ENCODE assay signal across 8 cellular contexts in the genomic region with DNA sequence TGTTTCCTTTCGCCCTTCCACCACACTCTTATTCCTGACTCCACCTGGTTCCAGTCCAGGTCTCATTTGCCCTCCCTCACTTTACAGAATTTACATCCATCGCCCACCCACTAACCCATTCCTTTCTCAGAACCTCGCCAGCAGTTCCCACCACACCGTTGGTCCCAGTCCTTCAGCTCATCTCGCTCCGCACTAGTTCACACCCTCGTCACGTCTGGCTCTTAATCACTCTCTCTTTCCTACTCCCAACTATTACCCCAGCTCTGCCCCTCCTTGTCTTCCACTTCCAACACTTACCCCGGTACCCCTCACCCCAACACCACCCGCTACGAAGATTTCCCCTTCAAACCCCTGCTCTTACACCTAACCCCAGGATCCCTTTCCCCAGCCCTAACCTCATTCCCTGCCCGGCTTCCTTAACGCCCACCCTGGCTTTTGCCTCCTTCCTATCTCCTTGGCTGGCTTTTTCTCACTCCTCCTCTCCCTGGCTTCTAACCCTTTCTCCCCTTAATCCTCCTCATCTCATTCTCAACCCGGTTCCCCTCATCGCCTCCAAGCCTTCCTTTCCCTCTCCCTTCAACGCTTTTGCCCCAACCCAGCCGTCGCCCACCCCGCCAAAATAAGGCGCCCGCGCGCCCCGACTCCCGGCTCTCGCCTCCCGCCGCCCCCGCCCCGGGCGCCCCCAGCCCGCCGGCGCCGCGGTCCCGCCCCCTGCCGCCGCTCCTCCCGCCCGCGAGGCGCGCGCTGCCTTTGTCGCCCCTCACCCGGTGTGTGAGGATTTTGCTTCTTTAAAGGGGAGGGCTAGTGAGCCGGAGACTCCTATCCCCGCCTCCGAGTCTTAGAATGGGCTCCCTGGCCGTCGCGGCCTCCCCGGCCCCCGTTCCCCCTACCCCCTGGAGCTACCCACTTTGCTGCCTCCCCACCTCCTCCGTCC. TPM values are rescaled to one million over a fixed set of nuclear protein-coding genes. Genes with fewer than 3 reads are reported as not detected.
DNase-seq lines count a peak whose midpoint lies in the region; ATAC-seq and TF ChIP-seq lines count a peak whose summit lies in the region.

No MANE protein-coding gene starts in this region.

- H3K27ac ChIP-seq in OCI-LY3 (ENCODE audit: low read length) (no peak overlapping the region), duodenal mucosa (ENCODE audit: low read depth, low read length) (no peak overlapping the region), aorta (ENCODE audit: low read depth in 1 of 2, low read length in 2 of 2) (no peak overlapping the region)

- intact Hi-C loops in aorta (cut with DNase I) = loop anchor here (1.0 to 10.0 kb wide), 2 partner anchors 110 to 156 kb away; a partner anchor contains a TSS

- 1 to 2% methylated on average over 46 to 56 of the region's 56 CpGs for WGBS in aorta, 2 donors

- H3K36me3 ChIP-seq in OCI-LY3 (replicated peaks; ENCODE audit: low read depth, low read length) = no peaks in the 10 kb centered on the region
- no peaks in the 10 kb centered on the region for H3K36me3 ChIP-seq in duodenal mucosa (ENCODE audit: control insufficient read depth in 1 of 2, insufficient read depth in 2 of 2, low read length in 2 of 2)
- no peaks in the 10 kb centered on the region for H3K36me3 ChIP-seq in aorta (ENCODE audit: control insufficient read depth in 1 of 2, insufficient read depth in 2 of 2, low read length in 1 of 2)

- no peak for TF ChIP-seq POLR2A in GM18505 (IDR thresholded peaks at IDR 0.05; ENCODE audit: borderline replicate concordance, extremely low read depth, insufficient read depth, insufficient read length)

- peaks cover 16% of the 10 kb centered on the region for H3K4me1 ChIP-seq in OCI-LY3 (ENCODE audit: low read length)
- peaks cover 11 to 15% of the 10 kb centered on the region in 2 donors for H3K4me1 ChIP-seq in duodenal mucosa (ENCODE audit: control insufficient read depth in 1 of 2, insufficient read depth in 2 of 2, low read length in 2 of 2)
- peaks cover 22% of the 10 kb centered on the region for H3K4me1 ChIP-seq in mononuclear cell (ENCODE audit: insufficient read depth, low read length)
- H3K4me1 ChIP-seq in aorta (ENCODE audit: control insufficient read depth in 1 of 2, insufficient read depth in 2 of 2, low read length in 2 of 2) = peaks cover 0 to 2% of the 10 kb centered on the region in 2 donors

- H3K9ac ChIP-seq in OCI-LY3 (ENCODE audit: low read length) (peak overlapping the region; percentile 88), duodenal mucosa (ENCODE audit: low read depth in 1 of 2, low read length in 2 of 2) (peak overlapping the region; percentile 51 to 76)

- ATAC-seq in GM18505 (IDR thresholded peaks at IDR 0.05; ENCODE audit: unreplicated experiment) = peak; percentile 31
- ATAC-seq in HG03060 (IDR thresholded peaks at IDR 0.05; ENCODE audit: low read depth, unreplicated experiment) = peak; percentile 8
- ATAC-seq in aorta (ENCODE audit: low FRiP score) = peak; percentile 72

- TF ChIP-seq CTCF in OCI-LY3 (IDR thresholded peaks at IDR 0.05; ENCODE audit: low read depth, low read length) = no peak

- DNase-seq in ACHN (peak; percentile 4), aorta (peak in 1 of 2 donors; percentile 39), iPS-NIHi11 (ENCODE audit: low spot score) (no peak)

- no peaks in the 10 kb centered on the region for H4K20me1 ChIP-seq in OCI-LY3 (ENCODE audit: insufficient read depth, low read length)

- no peaks in the 10 kb centered on the region; the same call in none of the 2 replicates for H3K79me2 ChIP-seq in OCI-LY3 (ENCODE audit: low read length)

- peak overlapping the region; percentile 59; the same call in 1 of the 2 replicates for H2AFZ ChIP-seq in OCI-LY3 (ENCODE audit: low read depth, low read length)

- H3K4me2 ChIP-seq in OCI-LY3 (ENCODE audit: low read length) = peak overlapping the region; percentile 98

- in situ Hi-C loops in ACHN (cut with HindIII; ENCODE audit: low pct_ligation_motif_present, low pct_unique_long_range_greater_than_20kb, low sequenced_read_pairs) = no loop called here

- H3K27me3 ChIP-seq in OCI-LY3 (ENCODE audit: low read depth, low read length) (no peaks in the 10 kb centered on the region), duodenal mucosa (ENCODE audit: control insufficient read depth in 1 of 2, insufficient read depth in 2 of 2, low read length in 2 of 2) (no peaks in the 10 kb centered on the region), mononuclear cell (ENCODE audit: insufficient read depth, low read length) (no peaks in the 10 kb centered on the region), aorta (ENCODE audit: control insufficient read depth in 1 of 2, insufficient read depth in 2 of 2, low read length in 1 of 2) (no peaks in the 10 kb centered on the region)

- no peaks in the 10 kb centered on the region for H3K9me3 ChIP-seq in OCI-LY3 (ENCODE audit: insufficient read depth, low read length)
- no peaks in the 10 kb centered on the region for H3K9me3 ChIP-seq in duodenal mucosa (ENCODE audit: control insufficient read depth in 1 of 2, low read length in 2 of 2)
- no peaks in the 10 kb centered on the region for H3K9me3 ChIP-seq in mononuclear cell (ENCODE audit: low read depth, low read length)
- H3K9me3 ChIP-seq in aorta (ENCODE audit: control insufficient read depth, low read length) = no peaks in the 10 kb centered on the region

- H3K4me3 ChIP-seq in OCI-LY3 (ENCODE audit: low read length) = peak overlapping the region; percentile 88
- peak overlapping the region; percentile 84 to 92 for H3K4me3 ChIP-seq in duodenal mucosa (ENCODE audit: low read depth in 1 of 2, low read length in 2 of 2)
- peak overlapping the region; percentile 38 for H3K4me3 ChIP-seq in mononuclear cell (ENCODE audit: low read length)
- H3K4me3 ChIP-seq in aorta (ENCODE audit: low read length in 2 of 2) = peak overlapping the region; percentile 82 to 99

RNA-seq across cellular contexts. Expression of a gene that starts 0.5 kb away (rescaled TPM):
- 3.5 TPM for total RNA-seq in mononuclear cell
- 1 to 10 TPM; 2.3 to 5.3 TPM for total RNA-seq in aorta
- polyA plus RNA-seq in aorta = 1 to 10 TPM; 1.3 to 1.5 TPM

RNA-seq across cellular contexts. Expression of a gene that starts 26.3 kb away (rescaled TPM):
- total RNA-seq in mononuclear cell (2.5 TPM), aorta (10 to 100 TPM; 11.7 to 16.1 TPM)
- polyA plus RNA-seq in aorta = 1 to 10 TPM; 6.1 to 7.5 TPM

RNA-seq across cellular contexts. Expression of a gene that starts 26.7 kb away (rescaled TPM):
- total RNA-seq in mononuclear cell (3.8 TPM), aorta (10 to 100 TPM in 1 of 2 donors, 1 to 10 TPM in 1; 9.7 to 12.0 TPM)
- polyA plus RNA-seq in aorta = 1 to 10 TPM; 3.4 to 5.6 TPM

RNA-seq across cellular contexts. Expression of a gene that starts 47.0 kb away (rescaled TPM):
- total RNA-seq in mononuclear cell (219 TPM), aorta (10 to 100 TPM; 47.8 to 51.4 TPM)
- polyA plus RNA-seq in aorta = 10 to 100 TPM; 45.2 to 48.3 TPM

Comparison
In these comparisons a context has a peak if more than half of its experiments do, and no peak if none do; other contexts are left out.
1. ATAC-seq: peak in every context shown above with its lines; median percentile 72 in aorta; 31 in GM18505; 8 in HG03060.
2. H3K4me3 ChIP-seq: peak in every context shown above with its lines; median percentile 90 in aorta; 88 in OCI-LY3; 88 in duodenal mucosa; 38 in mononuclear cell.